12 cellular contexts compared by ENCODE assay signal in genomic region chr3:44348993-44349392, GRCh38.
"Had no signal": no experiment of that assay in that cellular context is flagged by ENCODE, and none has a peak within 500 bp of the region (broad histone marks: within the 10 kb centered on the region; RNA-seq: fewer than 3 reads in every experiment).

No MANE protein-coding gene starts in this region.

- H3K9me3 Mint-ChIP-seq: natural killer cell had no signal

- H3K36me3 Mint-ChIP-seq: natural killer cell had no signal

- H3K4me3 Mint-ChIP-seq: natural killer cell, neural crest cell had no signal

- DNase-seq: cortex of kidney; dorsolateral prefrontal cortex; effector CD8-positive, alpha-beta T cell; foreskin keratinocyte; mucosa of descending colon; natural killer cell; ovary; sigmoid colon; stimulated activated CD4-positive, alpha-beta T cell treated with anti-CD3 and anti-CD28 coated beads, Interleukin-12 subunit alpha, Interleukin-12 subunit beta, amount 100 ng/mL, for 4 hours; stimulated activated naive CD4-positive, alpha-beta T cell treated with Interleukin-2 at 50 U/mL for 16 hours; trophoblast cell had no signal

- ATAC-seq: foreskin keratinocyte, mucosa of descending colon, natural killer cell had no signal
